Comparison of ENCODE assay signal across 29 cellular contexts in the genomic region with DNA sequence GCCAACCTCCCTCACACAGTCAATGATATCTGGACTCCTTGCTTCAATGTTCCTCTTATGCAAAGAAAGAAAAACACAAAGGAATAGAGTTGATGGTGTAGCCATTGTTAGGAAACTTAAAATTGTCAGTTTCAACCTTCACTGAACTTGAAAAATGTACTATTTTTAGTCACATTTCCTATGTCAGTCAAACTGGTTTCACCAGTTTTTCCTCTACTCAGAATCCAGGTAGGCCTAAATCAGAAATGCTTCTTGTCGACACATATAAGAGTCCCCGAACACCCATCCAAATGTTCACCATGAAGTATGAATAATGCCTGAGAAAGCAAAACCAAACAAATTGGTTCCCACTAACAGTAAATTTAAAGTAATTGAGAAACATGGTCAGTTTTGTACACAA. TPM values are rescaled to one million over a fixed set of nuclear protein-coding genes. Genes with fewer than 3 reads are reported as not detected.
A peak's percentile ranks its signal among the peaks of the same experiment; 100 is the strongest.
DNase-seq lines count a peak whose midpoint lies in the region; ATAC-seq and TF ChIP-seq lines count a peak whose summit lies in the region.
"Had no signal": no experiment of that assay in that cellular context is flagged by ENCODE, and none has a peak within 500 bp of the region (broad histone marks: within the 10 kb centered on the region; RNA-seq: fewer than 3 reads in every experiment).

No MANE protein-coding gene starts in this region.

- no peak for TF ChIP-seq CTCF in parathyroid adenoma (IDR thresholded peaks at IDR 0.05)

- H3K36me3 ChIP-seq in Karpas-422 (ENCODE audit: insufficient read depth, low read length) (no peaks in the 10 kb centered on the region), parathyroid adenoma (ENCODE audit: control insufficient read depth, insufficient read depth, low read length) (no peaks in the 10 kb centered on the region)
- H3K36me3 ChIP-seq: BLaER1, left ventricle myocardium inferior, prostate gland, tibial nerve had no signal

- no peaks in the 10 kb centered on the region for H3K79me2 ChIP-seq in Karpas-422 (ENCODE audit: low read length)
- no peaks in the 10 kb centered on the region for H3K79me2 ChIP-seq in parathyroid adenoma

- H3K4me2 ChIP-seq in Karpas-422 (ENCODE audit: low read depth, low read length, poor library complexity, severe bottlenecking) (no peak overlapping the region), parathyroid adenoma (ENCODE audit: low read length) (peak overlapping the region; percentile 87)
- H3K4me2 ChIP-seq: BLaER1 had no signal

- H3K9me3 ChIP-seq in Karpas-422 (ENCODE audit: low read length) (peaks cover 7% of the 10 kb centered on the region; the same call in 1 of the 2 replicates), parathyroid adenoma (ENCODE audit: control insufficient read depth, low read length) (no peaks in the 10 kb centered on the region)
- H3K9me3 ChIP-seq: prostate gland had no signal

- H3K4me3 ChIP-seq in Karpas-422 (ENCODE audit: low read length) (no peak overlapping the region), parathyroid adenoma (ENCODE audit: low read depth, low read length) (peak overlapping the region; percentile 42)
- H3K4me3 ChIP-seq: BLaER1, coronary artery, left ventricle myocardium inferior, prostate gland, tibial nerve had no signal

- no peaks in the 10 kb centered on the region for H3K27me3 ChIP-seq in Karpas-422 (ENCODE audit: low read length)
- no peaks in the 10 kb centered on the region for H3K27me3 ChIP-seq in parathyroid adenoma (ENCODE audit: control insufficient read depth, insufficient read depth, low read length)
- H3K27me3 ChIP-seq: BLaER1, tibial nerve had no signal

- no peaks in the 10 kb centered on the region for H3K9me2 ChIP-seq in Karpas-422 (replicated peaks; ENCODE audit: insufficient read depth, low read length)

- H3K9me3 Mint-ChIP-seq in activated naive CD4-positive, alpha-beta T cell treated with anti-CD3 and anti-CD28 coated beads for 36 hours: peaks cover 20% of the 10 kb centered on the region

- H3K27me3 Mint-ChIP-seq in activated naive CD4-positive, alpha-beta T cell treated with anti-CD3 and anti-CD28 coated beads for 36 hours (ENCODE audit: low read depth): no peaks in the 10 kb centered on the region

- no peaks in the 10 kb centered on the region for H3K4me1 Mint-ChIP-seq in activated naive CD4-positive, alpha-beta T cell treated with anti-CD3 and anti-CD28 coated beads for 36 hours (ENCODE audit: low read depth)
- H3K4me1 Mint-ChIP-seq: activated CD4-positive, alpha-beta T cell treated with anti-CD3 and anti-CD28 coated beads, Interleukin-2, amount 10 ng/mL, durations not matched to agents 24 days and 14 days; activated naive CD8-positive, alpha-beta T cell treated with anti-CD3 and anti-CD28 coated beads, Interleukin-2, amount 50 U/mL, for 24 hours; H9 had no signal

- no peak overlapping the region for H3K9ac ChIP-seq in Karpas-422 (ENCODE audit: low read length)
- no peak overlapping the region for H3K9ac ChIP-seq in parathyroid adenoma
- H3K9ac ChIP-seq: BLaER1 had no signal

- peak; percentile 79 for DNase-seq in DMS53 treated with DMSO at 0.1 percent for 48 hours (lab: John Stamatoyannopoulos, UW; ENCODE audit: unreplicated experiment)
- peak; percentile 9 for DNase-seq in Karpas-422
- no peak for DNase-seq in activated naive CD4-positive, alpha-beta T cell treated with anti-CD3 and anti-CD28 coated beads for 36 hours
- no peak for DNase-seq in stimulated activated CD4-positive, alpha-beta T cell treated with anti-CD3 and anti-CD28 coated beads, Interleukin-4, amount 100 ng/mL, for 1 hour
- DNase-seq in A172 (ENCODE audit: low spot score): no peak
- DNase-seq: activated CD4-positive, alpha-beta T cell treated with anti-CD3 and anti-CD28 coated beads, Interleukin-2, amount 10 ng/mL, durations not matched to agents 24 days and 14 days; activated gamma-delta T cell; activated naive CD8-positive, alpha-beta T cell treated with anti-CD3 and anti-CD28 coated beads, Interleukin-2, amount 50 U/mL, for 24 hours; caudate nucleus; effector memory CD4-positive, alpha-beta T cell; H9; IMR-90; left ventricle myocardium inferior; NCI-H1048; NCI-H1694 treated with DMSO at 0.1 percent for 48 hours; NCI-H526 treated with DMSO at 0.1 percent for 48 hours; SHP77 treated with DMSO at 0.1 percent for 48 hours; SW 1271 had no signal

- H3K4me1 ChIP-seq in Karpas-422 (ENCODE audit: low read length) (no peaks in the 10 kb centered on the region), parathyroid adenoma (peaks cover 29% of the 10 kb centered on the region)
- H3K4me1 ChIP-seq: left ventricle myocardium inferior, prostate gland, tibial nerve had no signal

- no peak overlapping the region for H2AFZ ChIP-seq in Karpas-422 (ENCODE audit: low read length)
- peak overlapping the region; percentile 68 for H2AFZ ChIP-seq in parathyroid adenoma

- no peak overlapping the region for H3K4me3 Mint-ChIP-seq in activated naive CD4-positive, alpha-beta T cell treated with anti-CD3 and anti-CD28 coated beads for 36 hours
- H3K4me3 Mint-ChIP-seq: activated CD4-positive, alpha-beta T cell treated with anti-CD3 and anti-CD28 coated beads, Interleukin-2, amount 10 ng/mL, durations not matched to agents 24 days and 14 days; activated naive CD8-positive, alpha-beta T cell treated with anti-CD3 and anti-CD28 coated beads, Interleukin-2, amount 50 U/mL, for 24 hours; H9 had no signal

- peaks cover 6% of the 10 kb centered on the region for H3K36me3 Mint-ChIP-seq in activated naive CD4-positive, alpha-beta T cell treated with anti-CD3 and anti-CD28 coated beads for 36 hours (ENCODE audit: low read depth)

- no peak overlapping the region for H3K27ac ChIP-seq in Karpas-422 (ENCODE audit: low read length)
- peak overlapping the region; percentile 88 for H3K27ac ChIP-seq in parathyroid adenoma
- H3K27ac ChIP-seq: BLaER1, coronary artery, left ventricle myocardium inferior, prostate gland, tibial nerve had no signal

- intact Hi-C loops in activated naive CD4-positive, alpha-beta T cell treated with anti-CD3 and anti-CD28 coated beads for 36 hours (cut with micrococcal nuclease): no loop called here

- ATAC-seq in esophagus mucosa (peak; percentile 67), HG03095 (IDR thresholded peaks at IDR 0.05; ENCODE audit: unreplicated experiment) (no peak)
- ATAC-seq: activated naive CD8-positive, alpha-beta T cell treated with anti-CD3 and anti-CD28 coated beads, Interleukin-2, amount 50 U/mL, for 24 hours; Panc1; sciatic nerve had no signal

- H4K20me1 ChIP-seq in Karpas-422 (ENCODE audit: insufficient read depth, low read depth, low read length): no peaks in the 10 kb centered on the region
- H4K20me1 ChIP-seq: BLaER1 had no signal

- CTCF ChIA-PET in activated naive CD4-positive, alpha-beta T cell treated with anti-CD3 and anti-CD28 coated beads for 36 hours (lab: Charles Lee): no interaction called here

- no peak overlapping the region for H3K27ac Mint-ChIP-seq in activated naive CD4-positive, alpha-beta T cell treated with anti-CD3 and anti-CD28 coated beads for 36 hours
- H3K27ac Mint-ChIP-seq: activated CD4-positive, alpha-beta T cell treated with anti-CD3 and anti-CD28 coated beads, Interleukin-2, amount 10 ng/mL, durations not matched to agents 24 days and 14 days; activated naive CD8-positive, alpha-beta T cell treated with anti-CD3 and anti-CD28 coated beads, Interleukin-2, amount 50 U/mL, for 24 hours; H9 had no signal

RNA-seq across cellular contexts. Expression of gene ZMYND11, which starts 42.4 kb away (rescaled TPM):
- 2.4 and 8.3 TPM in 2 replicates for total RNA-seq in Karpas-422 (2014; rRNA removed; shearing (Covaris generic); ENCODE audit: low replicate concordance)
- total RNA-seq in esophagus mucosa: 30.0 TPM
- total RNA-seq in activated naive CD4-positive, alpha-beta T cell treated with anti-CD3 and anti-CD28 coated beads for 36 hours: 10 to 100 TPM; 10.1 to 11.0 TPM
- total RNA-seq in A172 (2014; rRNA removed; shearing (Covaris generic)): 91.1 and 113 TPM in 2 replicates

RNA-seq across cellular contexts. Expression of gene TUBB8, which starts 43.8 kb away (rescaled TPM):
- not detected in 2 replicates for total RNA-seq in Karpas-422 (2014; rRNA removed; shearing (Covaris generic); ENCODE audit: low replicate concordance)
- not detected for total RNA-seq in esophagus mucosa
- not detected for total RNA-seq in activated naive CD4-positive, alpha-beta T cell treated with anti-CD3 and anti-CD28 coated beads for 36 hours
- not detected in 2 replicates for total RNA-seq in A172 (2014; rRNA removed; shearing (Covaris generic))
- total RNA-seq: activated CD4-positive, alpha-beta T cell treated with anti-CD3 and anti-CD28 coated beads, Interleukin-2, amount 10 ng/mL, durations not matched to agents 24 days and 14 days; activated CD8-positive, alpha-beta memory T cell treated with anti-CD3 and anti-CD28 coated beads for 36 hours; astrocyte; IMR-90; left ventricle myocardium inferior; prostate gland; sciatic nerve had no signal

Comparison
In these comparisons a context has a peak if more than half of its experiments do, and no peak if none do; other contexts are left out.
1. DNase-seq: peak in DMS53 treated with DMSO at 0.1 percent for 48 hours (single experiment) and Karpas-422 (single experiment); none in activated naive CD4-positive, alpha-beta T cell treated with anti-CD3 and anti-CD28 coated beads for 36 hours (single experiment), stimulated activated CD4-positive, alpha-beta T cell treated with anti-CD3 and anti-CD28 coated beads, Interleukin-4, amount 100 ng/mL, for 1 hour (single experiment) and A172 (single experiment).